ENCODE assay signal across 8 cellular contexts in the genomic region with DNA sequence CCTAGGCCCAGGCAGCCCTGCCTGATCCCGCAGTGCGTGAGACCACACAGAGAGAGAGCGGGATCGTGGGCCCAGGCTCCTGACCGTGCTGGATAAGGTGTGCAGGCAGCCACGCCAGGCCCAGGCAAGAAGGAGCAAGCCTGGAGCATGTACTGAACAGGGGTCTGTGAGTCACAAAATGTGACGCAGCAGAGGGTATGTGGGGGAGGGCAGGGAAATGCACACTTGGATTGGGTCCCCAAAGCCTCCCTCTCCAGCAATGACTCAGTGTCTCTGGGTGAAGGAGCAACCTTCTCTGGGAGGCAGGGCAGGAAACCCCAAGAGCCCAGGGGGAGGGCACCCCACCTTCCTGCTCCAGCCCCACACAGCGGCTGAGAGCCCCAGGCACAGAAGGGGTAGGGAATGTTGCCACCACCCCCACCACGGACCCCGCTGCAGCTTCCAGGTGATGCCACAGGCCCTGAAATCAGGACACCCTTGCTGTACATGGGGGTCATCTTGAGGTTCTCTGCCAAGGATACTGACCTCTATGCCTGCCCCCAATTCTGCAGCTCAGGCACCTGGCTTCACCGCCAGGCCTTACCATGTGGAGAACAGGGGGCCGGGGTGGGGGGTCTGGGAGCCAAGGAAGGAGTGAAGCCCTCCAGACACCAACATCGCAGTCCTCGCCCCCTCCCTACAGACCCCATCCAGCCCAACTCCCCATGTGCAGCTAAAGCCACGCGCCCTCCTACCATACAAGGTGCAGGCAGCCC. TPM values are rescaled to one million over a fixed set of nuclear protein-coding genes. Genes with fewer than 3 reads are reported as not detected.
DNase-seq lines count a peak whose midpoint lies in the region; ATAC-seq and TF ChIP-seq lines count a peak whose summit lies in the region.

No MANE protein-coding gene starts in this region.

- ATAC-seq in activated CD4-positive, alpha-beta T cell treated with anti-CD3 and anti-CD28 coated beads for 36 hours, result peak; percentile 48
- ATAC-seq in HG02759 (IDR thresholded peaks at IDR 0.05; ENCODE audit: unreplicated experiment) (no peak), GM21515 (IDR thresholded peaks at IDR 0.05; ENCODE audit: unreplicated experiment) (no peak)

- H3K9me3 Mint-ChIP-seq in activated CD4-positive, alpha-beta T cell treated with anti-CD3 and anti-CD28 coated beads for 36 hours (ENCODE audit: low read depth), result no peaks in the 10 kb centered on the region
- H3K9me3 Mint-ChIP-seq in activated T-cell treated with anti-CD3 and anti-CD28 coated beads, Interleukin-2, amount 50 U/mL, for 24 hours, result no peaks in the 10 kb centered on the region

- H3K36me3 ChIP-seq in osteoblast (ENCODE audit: insufficient read depth, low read length), result no peaks in the 10 kb centered on the region

- intact Hi-C loops in activated CD4-positive, alpha-beta T cell treated with anti-CD3 and anti-CD28 coated beads for 36 hours (cut with DNase I, micrococcal nuclease), result loop anchor here (2.0 to 10.0 kb wide), 5 partner anchors 31 to 369 kb away; partner anchors contain the start of genes COPS9 (in 2 of the 2) and DUSP28 (in 1 of the 2)

- H3K4me2 ChIP-seq in osteoblast (ENCODE audit: insufficient read depth, low read length), result peak overlapping the region; percentile 86

- TF ChIP-seq POLR2A in erythroblast (IDR thresholded peaks at IDR 0.05; ENCODE audit: low read length), result no peak

- H3K27me3 Mint-ChIP-seq in activated CD4-positive, alpha-beta T cell treated with anti-CD3 and anti-CD28 coated beads for 36 hours, result peaks cover 15% of the 10 kb centered on the region
- H3K27me3 Mint-ChIP-seq in activated T-cell treated with anti-CD3 and anti-CD28 coated beads, Interleukin-2, amount 50 U/mL, for 24 hours, result peaks cover 36% of the 10 kb centered on the region

- peaks cover 12% of the 10 kb centered on the region for H3K4me1 Mint-ChIP-seq in activated CD4-positive, alpha-beta T cell treated with anti-CD3 and anti-CD28 coated beads for 36 hours
- H3K4me1 Mint-ChIP-seq in activated T-cell treated with anti-CD3 and anti-CD28 coated beads, Interleukin-2, amount 50 U/mL, for 24 hours (ENCODE audit: low read depth), result peaks cover 11% of the 10 kb centered on the region

- peak; percentile 67 for DNase-seq in activated CD4-positive, alpha-beta T cell treated with anti-CD3 and anti-CD28 coated beads for 36 hours
- DNase-seq in activated CD4-positive, alpha-beta T cell treated with anti-CD3 and anti-CD28 coated beads for 4 hours, result no peak
- no peak for DNase-seq in activated T-cell treated with anti-CD3 and anti-CD28 coated beads, Interleukin-2, amount 50 U/mL, for 24 hours
- DNase-seq in foreskin fibroblast (peak; percentile 96 to 98), osteoblast (ENCODE audit: insufficient read length, low spot score, missing footprints) (peak; percentile 100), erythroblast (lab: John Stamatoyannopoulos, UW) (no peak)

- H3K27ac Mint-ChIP-seq in activated CD4-positive, alpha-beta T cell treated with anti-CD3 and anti-CD28 coated beads for 36 hours, result peak overlapping the region; percentile 26
- peak overlapping the region; percentile 44 for H3K27ac Mint-ChIP-seq in activated T-cell treated with anti-CD3 and anti-CD28 coated beads, Interleukin-2, amount 50 U/mL, for 24 hours

- peaks cover 25% of the 10 kb centered on the region for H4K20me1 ChIP-seq in osteoblast (ENCODE audit: insufficient read depth, low read length)

- peak overlapping the region; percentile 85 for H3K27ac ChIP-seq in osteoblast (ENCODE audit: low read depth, low read length)

- peaks cover 26% of the 10 kb centered on the region for H3K4me1 ChIP-seq in osteoblast (ENCODE audit: insufficient read depth, low read length)

- H3K27me3 ChIP-seq in osteoblast (ENCODE audit: insufficient read depth, low read length), result no peaks in the 10 kb centered on the region

- H3K79me2 ChIP-seq in osteoblast (ENCODE audit: insufficient read depth, low read length), result peaks cover 28% of the 10 kb centered on the region

- peak overlapping the region; percentile 66 for H2AFZ ChIP-seq in osteoblast (ENCODE audit: low read length)

- peak overlapping the region; percentile 68 for H3K4me3 Mint-ChIP-seq in activated CD4-positive, alpha-beta T cell treated with anti-CD3 and anti-CD28 coated beads for 36 hours
- H3K4me3 Mint-ChIP-seq in activated T-cell treated with anti-CD3 and anti-CD28 coated beads, Interleukin-2, amount 50 U/mL, for 24 hours, result peak overlapping the region; percentile 77

- POLR2A ChIA-PET in activated CD4-positive, alpha-beta T cell treated with anti-CD3 and anti-CD28 coated beads for 36 hours (lab: Charles Lee), result no interaction called here

- H3K4me3 ChIP-seq in foreskin fibroblast (ENCODE audit: low read depth in 1 of 2, low read length in 2 of 2) (peak overlapping the region; percentile 66 to 67), osteoblast (ENCODE audit: insufficient read depth, low read length) (peak overlapping the region; percentile 78)

- H3K36me3 Mint-ChIP-seq in activated CD4-positive, alpha-beta T cell treated with anti-CD3 and anti-CD28 coated beads for 36 hours (ENCODE audit: low read depth), result no peaks in the 10 kb centered on the region
- H3K36me3 Mint-ChIP-seq in activated T-cell treated with anti-CD3 and anti-CD28 coated beads, Interleukin-2, amount 50 U/mL, for 24 hours (ENCODE audit: low read depth), result no peaks in the 10 kb centered on the region

- no peak for TF ChIP-seq CTCF in foreskin fibroblast (IDR thresholded peaks at IDR 0.05; ENCODE audit: low read depth, low read length)
- TF ChIP-seq CTCF in osteoblast (IDR thresholded peaks at IDR 0.05; ENCODE audit: extremely low read depth, low read depth, low read length), result no peak

- no peaks in the 10 kb centered on the region for H3K9me3 ChIP-seq in osteoblast (ENCODE audit: low read depth, low read length)

- CTCF ChIA-PET in activated CD4-positive, alpha-beta T cell treated with anti-CD3 and anti-CD28 coated beads for 36 hours (lab: Charles Lee), result no interaction called here

RNA-seq across cellular contexts. Expression of gene GPC1, which starts 1.3 kb away (rescaled TPM):
- 1 to 10 TPM; 1.7 to 2.0 TPM for total RNA-seq in activated CD4-positive, alpha-beta T cell treated with anti-CD3 and anti-CD28 coated beads for 36 hours
- total RNA-seq in osteoblast, result 44.8 and 54.3 TPM in 2 replicates

Comparison
In these comparisons a context has a peak if more than half of its experiments do, and no peak if none do; other contexts are left out.
1. DNase-seq: peak in activated CD4-positive, alpha-beta T cell treated with anti-CD3 and anti-CD28 coated beads for 36 hours (single experiment), foreskin fibroblast (2 of 2) and osteoblast (single experiment); none in activated CD4-positive, alpha-beta T cell treated with anti-CD3 and anti-CD28 coated beads for 4 hours (0 of 2), activated T-cell treated with anti-CD3 and anti-CD28 coated beads, Interleukin-2, amount 50 U/mL, for 24 hours (single experiment) and erythroblast (0 of 2).
2. RNA of gene GPC1, which starts 1.3 kb away (total RNA-seq): 44.8 to 54.3 TPM in osteoblast; 1.7 to 2.0 TPM in activated CD4-positive, alpha-beta T cell treated with anti-CD3 and anti-CD28 coated beads for 36 hours; every median in the first group is over 10 times any median in the second.